26 cellular contexts compared by ENCODE assay signal in genomic region chr6:151299009-151299408, GRCh38.
"Had no signal": no experiment of that assay in that cellular context is flagged by ENCODE, and none has a peak within 500 bp of the region (broad histone marks: within the 10 kb centered on the region; RNA-seq: fewer than 3 reads in every experiment).

No MANE protein-coding gene starts in this region.

- H3K9me3 Mint-ChIP-seq: activated naive CD8-positive, alpha-beta T cell treated with anti-CD3 and anti-CD28 coated beads, Interleukin-2, amount 10 ng/mL, durations not matched to agents 7 days and 5 days; activated T-cell treated with anti-CD3 and anti-CD28 coated beads, Interleukin-2, amount 50 U/mL, for 4 hours; activated T-helper 2 cell treated with anti-CD3 and anti-CD28 coated beads, Interferon-gamma antibody, Interleukin-2, Interleukin-4, amounts not matched to agents 10 μg/mL and 5 μg/mL and 100 μg/mL, durations not matched to agents 14 hours and 24 hours and 36 hours; endodermal cell; naive B cell; neural crest cell; T-helper 1 cell treated with Interleukin-12 subunit alpha and Interleukin-12 subunit beta and Interleukin-4 antibody, amounts not matched to agents 30 μg/mL and 1 μg/mL, for 36 hours; WTC11 had no signal

- H3K4me1 ChIP-seq: spleen had no signal

- H3K27ac Mint-ChIP-seq: activated naive CD8-positive, alpha-beta T cell treated with anti-CD3 and anti-CD28 coated beads, Interleukin-2, amount 10 ng/mL, durations not matched to agents 7 days and 5 days; activated T-helper 2 cell treated with anti-CD3 and anti-CD28 coated beads, Interferon-gamma antibody, Interleukin-2, Interleukin-4, amounts not matched to agents 10 μg/mL and 5 μg/mL and 100 μg/mL, durations not matched to agents 14 hours and 24 hours and 36 hours; endodermal cell; T-helper 1 cell treated with Interleukin-12 subunit alpha and Interleukin-12 subunit beta and Interleukin-4 antibody, amounts not matched to agents 30 μg/mL and 1 μg/mL, for 36 hours; WTC11 had no signal

- H3K4me3 Mint-ChIP-seq: activated naive CD8-positive, alpha-beta T cell treated with anti-CD3 and anti-CD28 coated beads, Interleukin-2, amount 10 ng/mL, durations not matched to agents 7 days and 5 days; activated T-cell treated with anti-CD3 and anti-CD28 coated beads, Interleukin-2, amount 50 U/mL, for 4 hours; endodermal cell; neural crest cell; T-helper 1 cell treated with Interleukin-12 subunit alpha and Interleukin-12 subunit beta and Interleukin-4 antibody, amounts not matched to agents 30 μg/mL and 1 μg/mL, for 36 hours; WTC11 had no signal

- H3K4me1 Mint-ChIP-seq: activated naive CD8-positive, alpha-beta T cell treated with anti-CD3 and anti-CD28 coated beads, Interleukin-2, amount 10 ng/mL, durations not matched to agents 7 days and 5 days; endodermal cell; naive B cell; neural crest cell had no signal

- H3K36me3 ChIP-seq: cardiac muscle cell, spleen, vagina had no signal

- DNase-seq: activated CD4-positive, alpha-beta T cell treated with anti-CD3 and anti-CD28 coated beads, Interleukin-2, amount 50 U/mL, for 4 hours; activated CD8-positive, alpha-beta memory T cell treated with anti-CD3 and anti-CD28 coated beads for 24 hours; activated CD8-positive, alpha-beta memory T cell treated with anti-CD3 and anti-CD28 coated beads, Interleukin-2, amount 50 U/mL, for 4 hours; activated naive CD4-positive, alpha-beta T cell treated with Interleukin-2 at 50 U/mL for 16 hours; activated naive CD8-positive, alpha-beta T cell treated with anti-CD3 and anti-CD28 coated beads, Interleukin-2, amount 10 ng/mL, durations not matched to agents 7 days and 5 days; activated T-cell treated with anti-CD3 and anti-CD28 coated beads, Interleukin-2, amount 50 U/mL, for 4 hours; amygdala; cortex of kidney; endodermal cell; foreskin melanocyte; hypothalamus; naive B cell; occipital lobe; retina; spleen; stimulated activated CD4-positive, alpha-beta T cell treated with anti-CD3 and anti-CD28 coated beads, Interleukin-4, amount 100 ng/mL, for 1 hour; stimulated activated naive CD8-positive, alpha-beta T cell treated with anti-CD3 and anti-CD28 coated beads, Interleukin-15, Interleukin-2, amounts not matched to agents 100 U/mL and 50 U/mL, for 24 hours; substantia nigra; T1000 had no signal

- H3K9me3 ChIP-seq: spleen, tibial nerve, vagina had no signal

- H3K27ac ChIP-seq: cardiac muscle cell, spleen, vagina had no signal

- H3K4me3 ChIP-seq: cardiac muscle cell, spleen, tibial nerve, vagina had no signal

- H3K27me3 ChIP-seq: cardiac muscle cell, spleen, tibial nerve, vagina had no signal

- ATAC-seq: activated T-cell treated with anti-CD3 and anti-CD28 coated beads, Interleukin-2, amount 50 U/mL, for 4 hours; stimulated activated naive CD8-positive, alpha-beta T cell treated with anti-CD3 and anti-CD28 coated beads, Interleukin-15, Interleukin-2, amounts not matched to agents 100 U/mL and 50 U/mL, for 24 hours; WTC11 had no signal

- H3K36me3 Mint-ChIP-seq: activated naive CD8-positive, alpha-beta T cell treated with anti-CD3 and anti-CD28 coated beads, Interleukin-2, amount 10 ng/mL, durations not matched to agents 7 days and 5 days; naive B cell; WTC11 had no signal
